ENCODE assay signal across 23 cellular contexts in the genomic region with DNA sequence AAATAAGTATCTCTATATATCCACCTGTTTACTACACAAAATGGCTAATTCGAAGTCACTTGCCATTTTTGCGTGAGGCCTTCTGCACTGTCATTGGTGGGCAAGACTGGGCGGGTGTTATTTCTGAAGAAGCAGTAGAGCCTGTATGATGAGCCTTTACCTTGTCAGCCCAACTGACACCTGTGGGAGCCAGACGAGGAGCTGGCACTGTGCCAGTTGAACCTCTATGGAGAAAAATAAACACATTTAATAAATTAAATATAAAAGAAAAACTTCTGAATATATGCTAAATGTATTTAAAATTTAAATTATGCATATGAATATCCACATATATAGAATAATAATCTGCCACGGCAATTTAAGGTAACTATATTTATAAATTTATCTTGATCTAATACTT.
A peak's percentile ranks its signal among the peaks of the same experiment; 100 is the strongest.
DNase-seq lines count a peak whose midpoint lies in the region; ATAC-seq and FAIRE-seq lines count a peak whose summit lies in the region.
"Had no signal": no experiment of that assay in that cellular context is flagged by ENCODE, and none has a peak within 500 bp of the region (broad histone marks: within the 10 kb centered on the region; RNA-seq: fewer than 3 reads in every experiment).

No MANE protein-coding gene starts in this region.

- peak in 2 of 3 experiments; percentile 12 to 54 for DNase-seq in NCI-H1417 (lab: John Stamatoyannopoulos, UW)
- no peak for DNase-seq in NCI-H1417 treated with DMSO at 0.1 percent for 48 hours (lab: John Stamatoyannopoulos, UW)
- no peak for DNase-seq in RCC 7860 (ENCODE audit: low spot score)
- no peak for DNase-seq in HT-29 (ENCODE audit: low spot score)
- DNase-seq: 8988T; BE2C; C1 segment of cervical spinal cord; CD4-positive, CD25-positive, alpha-beta regulatory T cell; CD8-positive, alpha-beta memory T cell; DMS153; DND-41; EL; H7; HFFc6 had no signal

- ATAC-seq in GM21447 (IDR thresholded peaks at IDR 0.05; ENCODE audit: unreplicated experiment) (no peak), GM19455 (IDR thresholded peaks at IDR 0.05; ENCODE audit: unreplicated experiment) (no peak)
- ATAC-seq: GM23338, HCT116, HepG2 had no signal

- FAIRE-seq in A204.1 (lab: Jason Lieb, UNC) (peak; percentile 65), G401.6 (lab: Jason Lieb, UNC) (peak; percentile 40), RCC 7860 (lab: Jason Lieb, UNC) (peak; percentile 49)
- FAIRE-seq: GM12891, GM19239, HepG2 had no signal

Comparison
In these comparisons a context has a peak if more than half of its experiments do, and no peak if none do; other contexts are left out.
1. DNase-seq: peak in NCI-H1417 (2 of 3); none in NCI-H1417 treated with DMSO at 0.1 percent for 48 hours (single experiment), RCC 7860 (single experiment) and HT-29 (single experiment).